In the genomic region with DNA sequence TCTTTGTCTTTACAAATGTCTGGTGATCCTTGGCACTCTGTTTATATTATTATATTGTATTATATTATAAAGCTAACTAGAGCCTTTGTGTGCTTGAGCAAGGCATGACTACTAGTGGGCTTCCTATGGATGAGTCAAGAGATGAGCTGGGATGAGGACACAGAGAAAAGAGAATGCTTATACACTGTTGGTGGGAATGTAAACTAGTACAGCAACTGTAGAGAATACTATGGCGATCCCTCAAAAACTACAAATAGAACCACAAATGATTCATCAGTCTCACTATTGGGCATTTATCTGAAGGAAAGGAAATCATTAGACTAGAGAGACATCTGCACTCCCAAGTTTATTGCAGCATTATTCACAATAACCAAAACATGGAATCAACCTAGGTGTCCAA, we compare ENCODE assay signal across 14 cellular contexts.
"Had no signal": no experiment of that assay in that cellular context is flagged by ENCODE, and none has a peak within 500 bp of the region (broad histone marks: within the 10 kb centered on the region; RNA-seq: fewer than 3 reads in every experiment).

No MANE protein-coding gene starts in this region.

- H3K27ac Mint-ChIP-seq: activated naive CD4-positive, alpha-beta T cell treated with anti-CD3 and anti-CD28 coated beads, Interleukin-2, amount 10 ng/mL, durations not matched to agents 7 days and 5 days; naive B cell; stimulated activated memory B cell treated with anti-CD40 and anti-IgM and Interleukin-4, amounts not matched to agents 10 μg/mL and 1 μg/mL and 100 μg/mL, for 72 hours; WTC11 had no signal

- H3K27me3 ChIP-seq: hepatocyte, tibial artery, vagina had no signal

- H3K36me3 ChIP-seq: esophagus squamous epithelium, lower lobe of right lung, tibial artery, vagina had no signal

- H3K27ac ChIP-seq: esophagus squamous epithelium, hepatocyte, lower lobe of right lung, parathyroid adenoma, tibial artery, vagina had no signal

- H3K36me3 Mint-ChIP-seq: activated naive CD4-positive, alpha-beta T cell treated with anti-CD3 and anti-CD28 coated beads, Interleukin-2, amount 10 ng/mL, durations not matched to agents 7 days and 5 days; naive B cell; stimulated activated memory B cell treated with anti-CD40 and anti-IgM and Interleukin-4, amounts not matched to agents 10 μg/mL and 1 μg/mL and 100 μg/mL, for 72 hours; WTC11 had no signal

- H3K4me3 ChIP-seq: esophagus squamous epithelium, hepatocyte, lower lobe of right lung, tibial artery, vagina had no signal

- H3K9ac ChIP-seq: parathyroid adenoma had no signal

- H2AFZ ChIP-seq: hepatocyte, parathyroid adenoma had no signal

- H3K4me3 Mint-ChIP-seq: activated naive CD4-positive, alpha-beta T cell treated with anti-CD3 and anti-CD28 coated beads, Interleukin-2, amount 10 ng/mL, durations not matched to agents 7 days and 5 days; naive B cell; stimulated activated memory B cell treated with anti-CD40 and anti-IgM and Interleukin-4, amounts not matched to agents 10 μg/mL and 1 μg/mL and 100 μg/mL, for 72 hours; WTC11 had no signal

- DNase-seq: activated CD4-positive, alpha-beta T cell treated with anti-CD3 and anti-CD28 coated beads for 48 hours; activated naive CD4-positive, alpha-beta T cell treated with anti-CD3 and anti-CD28 coated beads, Interleukin-2, amount 10 ng/mL, durations not matched to agents 7 days and 5 days; esophagus squamous epithelium; lower lobe of right lung; naive B cell; retina; stimulated activated CD4-positive, alpha-beta T cell treated with anti-CD3 and anti-CD28 coated beads, Interleukin-1b, Interleukin-23, amount 100 ng/mL, for 48 hours; T1000; tibial artery had no signal

- H3K79me2 ChIP-seq: hepatocyte, parathyroid adenoma had no signal

- H3K9me3 ChIP-seq: esophagus squamous epithelium, lower lobe of right lung, tibial artery, vagina had no signal

- H3K4me1 ChIP-seq: esophagus squamous epithelium, lower lobe of right lung, parathyroid adenoma, tibial artery, vagina had no signal

- H3K4me2 ChIP-seq: hepatocyte had no signal

- H3K4me1 Mint-ChIP-seq: activated naive CD4-positive, alpha-beta T cell treated with anti-CD3 and anti-CD28 coated beads, Interleukin-2, amount 10 ng/mL, durations not matched to agents 7 days and 5 days; stimulated activated memory B cell treated with anti-CD40 and anti-IgM and Interleukin-4, amounts not matched to agents 10 μg/mL and 1 μg/mL and 100 μg/mL, for 72 hours had no signal

- H3K9me3 Mint-ChIP-seq: activated naive CD4-positive, alpha-beta T cell treated with anti-CD3 and anti-CD28 coated beads, Interleukin-2, amount 10 ng/mL, durations not matched to agents 7 days and 5 days; stimulated activated memory B cell treated with anti-CD40 and anti-IgM and Interleukin-4, amounts not matched to agents 10 μg/mL and 1 μg/mL and 100 μg/mL, for 72 hours had no signal
